In the genomic region with DNA sequence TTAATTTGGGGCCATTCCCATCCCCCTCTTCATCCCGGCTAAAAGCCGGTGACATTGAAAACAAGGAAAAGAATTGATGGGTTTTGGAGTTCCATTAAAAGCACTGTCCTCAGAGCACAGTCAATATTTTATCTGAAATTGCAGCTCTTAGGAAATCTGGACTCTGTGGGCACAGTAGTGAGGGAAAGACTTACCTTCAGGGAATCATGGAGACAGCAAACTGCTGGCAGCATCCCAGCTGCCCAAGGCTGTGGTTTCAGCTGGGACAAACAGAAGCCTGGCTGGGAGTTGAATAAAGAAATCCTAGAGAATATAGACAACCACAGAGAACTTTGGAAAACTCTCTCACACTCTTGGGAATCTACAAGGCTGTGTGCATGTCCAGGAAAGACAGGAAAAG, we compare ENCODE assay signal across 19 cellular contexts.
DNase-seq lines count a peak whose midpoint lies in the region; ATAC-seq and TF ChIP-seq lines count a peak whose summit lies in the region.
"Had no signal": no experiment of that assay in that cellular context is flagged by ENCODE, and none has a peak within 500 bp of the region (broad histone marks: within the 10 kb centered on the region; RNA-seq: fewer than 3 reads in every experiment).

No MANE protein-coding gene starts in this region.

- WGBS in right lobe of liver (ENCODE audit: insufficient coverage, low coverage, low lambda C conversion rate, missing lambda C conversion rate): 29% methylated on average over 2 of the region's 2 CpGs
- WGBS in endodermal cell (ENCODE audit: insufficient coverage in 1 of 2, insufficient read length in 1 of 2), 2 experiments: 97 to 100% methylated on average over 1 to 2 of the region's 2 CpGs
- 85% methylated on average over 2 of the region's 2 CpGs for WGBS in prostate gland

- peak; percentile 5 for DNase-seq in DMS 273 (lab: John Stamatoyannopoulos, UW; ENCODE audit: unreplicated experiment)
- no peak for DNase-seq in DMS 273 treated with DMSO at 0.1 percent for 48 hours (lab: John Stamatoyannopoulos, UW)
- peak; percentile 20 for DNase-seq in BE2C
- peak; percentile 33 to 70 for DNase-seq in breast epithelium (ENCODE audit: low spot score in 2 of 2)
- peak; percentile 56 to 84 (median 74) for DNase-seq in right lobe of liver
- DNase-seq in endodermal cell: no peak
- DNase-seq in prostate gland (ENCODE audit: low spot score): no peak
- DNase-seq: CD4-positive, alpha-beta T cell; CD8-positive, alpha-beta memory T cell; DMS153; DND-41; GM23248; H9 had no signal

- H3K9me3 Mint-ChIP-seq in endodermal cell: peaks cover 9% of the 10 kb centered on the region

- H3K27ac ChIP-seq in breast epithelium: no peak overlapping the region
- peak overlapping the region in 1 of 3 donors; percentile 16 for H3K27ac ChIP-seq in right lobe of liver
- no peak overlapping the region for H3K27ac ChIP-seq in endodermal cell (ENCODE audit: low read depth, low read length)
- H3K27ac ChIP-seq in prostate gland: no peak overlapping the region
- H3K27ac ChIP-seq: 22Rv1; BLaER1 treated with 17β-estradiol and CSF1 and Interleukin-3, amounts not matched to agents 10 nM and 100 nM; GM23248 had no signal

- H3K4me3 Mint-ChIP-seq in endodermal cell: no peak overlapping the region
- H3K4me3 Mint-ChIP-seq: B cell; CD14-positive monocyte; CD4-positive, alpha-beta T cell; CD8-positive, alpha-beta memory T cell; H9 had no signal

- H3K27ac Mint-ChIP-seq in endodermal cell: no peak overlapping the region
- H3K27ac Mint-ChIP-seq: B cell; CD14-positive monocyte; CD4-positive, alpha-beta T cell; CD8-positive, alpha-beta memory T cell; H9 had no signal

- H3K4me1 Mint-ChIP-seq in endodermal cell: no peaks in the 10 kb centered on the region
- H3K4me1 Mint-ChIP-seq: B cell; CD14-positive monocyte; CD8-positive, alpha-beta memory T cell; H9 had no signal

- H3K9me3 ChIP-seq in BE2C (no peaks in the 10 kb centered on the region), breast epithelium (no peaks in the 10 kb centered on the region), right lobe of liver (peaks cover 0 to 6% (median 0%) of the 10 kb centered on the region in 4 donors), endodermal cell (ENCODE audit: control insufficient read depth, low read length) (no peaks in the 10 kb centered on the region), prostate gland (no peaks in the 10 kb centered on the region)

- TF ChIP-seq POLR2A in breast epithelium (IDR thresholded peaks at IDR 0.05) (no peak), right lobe of liver (IDR thresholded peaks at IDR 0.05) (no peak), prostate gland (IDR thresholded peaks at IDR 0.05) (no peak)

- H3K27me3 Mint-ChIP-seq in endodermal cell (ENCODE audit: insufficient read depth): no peaks in the 10 kb centered on the region
- H3K27me3 Mint-ChIP-seq: B cell; CD4-positive, alpha-beta T cell; CD8-positive, alpha-beta memory T cell had no signal

- no peaks in the 10 kb centered on the region; the same call in 1 of the 2 replicates for H3K4me1 ChIP-seq in BE2C
- H3K4me1 ChIP-seq in breast epithelium: no peaks in the 10 kb centered on the region
- H3K4me1 ChIP-seq in right lobe of liver: no peaks in the 10 kb centered on the region
- no peaks in the 10 kb centered on the region for H3K4me1 ChIP-seq in endodermal cell (ENCODE audit: control insufficient read depth, insufficient read depth, low read length)
- H3K4me1 ChIP-seq in prostate gland (replicated peaks): no peaks in the 10 kb centered on the region
- H3K4me1 ChIP-seq: BLaER1 treated with 17β-estradiol and CSF1 and Interleukin-3, amounts not matched to agents 10 nM and 100 nM had no signal

- TF ChIP-seq CTCF in BE2C (IDR thresholded peaks at IDR 0.05; ENCODE audit: low read depth, low read length) (no peak), breast epithelium (IDR thresholded peaks at IDR 0.05) (no peak), right lobe of liver (IDR thresholded peaks at IDR 0.05) (no peak), endodermal cell (conservative IDR thresholded peaks at IDR 0.05) (no peak), prostate gland (IDR thresholded peaks at IDR 0.05) (no peak)

- H3K4me3 ChIP-seq in BE2C (ENCODE audit: low read depth, low read length) (no peak overlapping the region), breast epithelium (no peak overlapping the region), right lobe of liver (no peak overlapping the region), endodermal cell (ENCODE audit: low read length) (no peak overlapping the region), prostate gland (no peak overlapping the region)
- H3K4me3 ChIP-seq: BLaER1 treated with 17β-estradiol and CSF1 and Interleukin-3, amounts not matched to agents 10 nM and 100 nM; GM23248 had no signal

- H3K36me3 Mint-ChIP-seq in endodermal cell (ENCODE audit: low read depth): no peaks in the 10 kb centered on the region
- H3K36me3 Mint-ChIP-seq: CD14-positive monocyte; CD8-positive, alpha-beta memory T cell had no signal

- peak; percentile 84 to 96 (median 88) for ATAC-seq in right lobe of liver
- ATAC-seq in HG03457 (IDR thresholded peaks at IDR 0.05; ENCODE audit: unreplicated experiment): no peak
- ATAC-seq: HCT116 had no signal

- H3K9ac ChIP-seq in endodermal cell (ENCODE audit: extremely low read depth, low read length, poor library complexity, severe bottlenecking): no peak overlapping the region
- H3K9ac ChIP-seq: BLaER1 treated with 17β-estradiol and CSF1 and Interleukin-3, amounts not matched to agents 10 nM and 100 nM; GM23248 had no signal

- H3K27me3 ChIP-seq in BE2C (no peaks in the 10 kb centered on the region), breast epithelium (no peaks in the 10 kb centered on the region), right lobe of liver (no peaks in the 10 kb centered on the region), endodermal cell (ENCODE audit: control insufficient read depth, insufficient read depth, low read length, poor library complexity, severe bottlenecking) (no peaks in the 10 kb centered on the region), prostate gland (replicated peaks; ENCODE audit: insufficient read depth) (no peaks in the 10 kb centered on the region)
- H3K27me3 ChIP-seq: BLaER1 treated with 17β-estradiol and CSF1 and Interleukin-3, amounts not matched to agents 10 nM and 100 nM had no signal

- no peaks in the 10 kb centered on the region for H3K36me3 ChIP-seq in BE2C
- no peaks in the 10 kb centered on the region for H3K36me3 ChIP-seq in breast epithelium
- no peaks in the 10 kb centered on the region for H3K36me3 ChIP-seq in right lobe of liver
- H3K36me3 ChIP-seq in endodermal cell (ENCODE audit: control insufficient read depth, insufficient read depth, low read length): no peaks in the 10 kb centered on the region
- H3K36me3 ChIP-seq in prostate gland: no peaks in the 10 kb centered on the region
- H3K36me3 ChIP-seq: BLaER1 treated with 17β-estradiol and CSF1 and Interleukin-3, amounts not matched to agents 10 nM and 100 nM had no signal

- intact Hi-C loops in breast epithelium (cut with DNase I; ENCODE audit: low total_unique reads) (no loop called here), right lobe of liver (cut with DNase I) (no loop called here), prostate gland (cut with DNase I) (no loop called here)

Comparison
In these comparisons a context has a peak if more than half of its experiments do, and no peak if none do; other contexts are left out.
1. DNase-seq: peak in DMS 273 (single experiment), BE2C (single experiment), breast epithelium (2 of 2) and right lobe of liver (3 of 3); none in DMS 273 treated with DMSO at 0.1 percent for 48 hours (single experiment), endodermal cell (single experiment) and prostate gland (single experiment).